ENCODE assay signal across 8 cellular contexts in the genomic region with DNA sequence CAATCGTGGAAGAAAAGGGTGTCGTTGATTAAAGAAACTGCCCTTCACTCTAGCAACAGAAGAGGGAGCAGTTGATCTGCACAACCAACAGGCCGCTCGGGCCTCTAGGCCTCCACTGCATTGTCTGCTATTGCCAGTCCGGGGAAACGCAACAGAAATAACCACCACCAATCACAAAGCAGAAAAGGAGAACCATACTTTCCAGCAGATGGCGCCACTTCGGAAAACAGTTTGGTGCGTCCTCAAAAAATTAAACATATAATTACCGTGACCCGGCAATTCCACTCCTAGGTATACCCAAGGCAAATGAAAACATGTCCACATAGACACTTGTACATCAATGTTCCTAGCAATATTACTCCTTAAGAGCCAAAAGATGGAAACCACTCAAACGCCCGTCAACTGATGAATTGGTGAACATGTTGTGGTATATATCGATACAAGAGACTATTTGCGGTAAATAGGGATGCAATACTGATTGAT.
DNase-seq lines count a peak whose midpoint lies in the region; ATAC-seq and TF ChIP-seq lines count a peak whose summit lies in the region.

No MANE protein-coding gene starts in this region.

- ATAC-seq in HG03521 (IDR thresholded peaks at IDR 0.05; ENCODE audit: unreplicated experiment): peak; percentile 41

- H3K36me3 Mint-ChIP-seq in MCF 10A (ENCODE audit: insufficient read depth, unreplicated experiment): no peaks in the 10 kb centered on the region
- no peaks in the 10 kb centered on the region for H3K36me3 Mint-ChIP-seq in immature natural killer cell

- no peak overlapping the region for H3K27ac Mint-ChIP-seq in MCF 10A (ENCODE audit: low read depth, unreplicated experiment)
- no peak overlapping the region for H3K27ac Mint-ChIP-seq in immature natural killer cell

- no peaks in the 10 kb centered on the region for H3K9me3 Mint-ChIP-seq in MCF 10A (ENCODE audit: unreplicated experiment)
- no peaks in the 10 kb centered on the region for H3K9me3 Mint-ChIP-seq in immature natural killer cell

- no peak overlapping the region for H3K4me3 Mint-ChIP-seq in MCF 10A (ENCODE audit: unreplicated experiment)
- H3K4me3 Mint-ChIP-seq in immature natural killer cell: no peak overlapping the region

- DNase-seq in NCI-H1105 (lab: John Stamatoyannopoulos, UW) (peak; percentile 2), NCI-H1105 treated with DMSO at 0.1 percent for 48 hours (lab: John Stamatoyannopoulos, UW) (no peak), OCI-M1 (lab: John Stamatoyannopoulos, UW) (peak; percentile 76), MCF 10A (ENCODE audit: unreplicated experiment) (peak; percentile 94), immature natural killer cell (peak in 2 of 3 donors; percentile 10 to 24), Kasumi-1 (lab: John Stamatoyannopoulos, UW) (no peak)
- DNase-seq in stimulated activated CD4-positive, alpha-beta T cell treated with anti-CD3 and anti-CD28 coated beads, Interleukin-2, amount 100 ng/mL, for 24 hours: peak; percentile 18 to 52

- intact Hi-C loops in MCF 10A (cut with micrococcal nuclease): no loop called here

- H3K27me3 Mint-ChIP-seq in MCF 10A (ENCODE audit: insufficient read depth, unreplicated experiment): no peaks in the 10 kb centered on the region
- H3K27me3 Mint-ChIP-seq in immature natural killer cell (ENCODE audit: low read depth in 3 of 3): peaks cover 0 to 4% (median 3%) of the 10 kb centered on the region in 3 donors

- TF ChIP-seq CTCF in MCF 10A (IDR thresholded peaks at IDR 0.05; ENCODE audit: unreplicated experiment): peak; percentile 75

- BruUV-seq in MCF 10A (replicated peaks; lab: Mats Ljungman, UMichigan): no TSS peak

- CTCF ChIA-PET in MCF 10A (lab: Yijun Ruan, JAX): interaction anchor here (0.7 to 1.2 kb wide), 6 partner anchors 9 to 382 kb away, joined by 3 to 7 read pairs (median 3); no protein-coding TSS in a partner anchor

- POLR2A ChIA-PET in MCF 10A (lab: Yijun Ruan, JAX): interaction anchor here (0.7 kb wide), 1 partner anchor 49 kb away, joined by 3 read pairs; no protein-coding TSS in a partner anchor

- peaks cover 17% of the 10 kb centered on the region for H3K4me1 Mint-ChIP-seq in MCF 10A (ENCODE audit: insufficient read depth, unreplicated experiment)
- H3K4me1 Mint-ChIP-seq in immature natural killer cell: peaks cover 0 to under 1% of the 10 kb centered on the region in 2 donors

Comparison
In these comparisons a context has a peak if more than half of its experiments do, and no peak if none do; other contexts are left out.
1. DNase-seq: peak in NCI-H1105 (single experiment), OCI-M1 (single experiment), MCF 10A (single experiment), immature natural killer cell (2 of 3) and stimulated activated CD4-positive, alpha-beta T cell treated with anti-CD3 and anti-CD28 coated beads, Interleukin-2, amount 100 ng/mL, for 24 hours (2 of 2); none in NCI-H1105 treated with DMSO at 0.1 percent for 48 hours (single experiment) and Kasumi-1 (0 of 2).